Comparison of ENCODE assay signal across 8 cellular contexts in the genomic region with DNA sequence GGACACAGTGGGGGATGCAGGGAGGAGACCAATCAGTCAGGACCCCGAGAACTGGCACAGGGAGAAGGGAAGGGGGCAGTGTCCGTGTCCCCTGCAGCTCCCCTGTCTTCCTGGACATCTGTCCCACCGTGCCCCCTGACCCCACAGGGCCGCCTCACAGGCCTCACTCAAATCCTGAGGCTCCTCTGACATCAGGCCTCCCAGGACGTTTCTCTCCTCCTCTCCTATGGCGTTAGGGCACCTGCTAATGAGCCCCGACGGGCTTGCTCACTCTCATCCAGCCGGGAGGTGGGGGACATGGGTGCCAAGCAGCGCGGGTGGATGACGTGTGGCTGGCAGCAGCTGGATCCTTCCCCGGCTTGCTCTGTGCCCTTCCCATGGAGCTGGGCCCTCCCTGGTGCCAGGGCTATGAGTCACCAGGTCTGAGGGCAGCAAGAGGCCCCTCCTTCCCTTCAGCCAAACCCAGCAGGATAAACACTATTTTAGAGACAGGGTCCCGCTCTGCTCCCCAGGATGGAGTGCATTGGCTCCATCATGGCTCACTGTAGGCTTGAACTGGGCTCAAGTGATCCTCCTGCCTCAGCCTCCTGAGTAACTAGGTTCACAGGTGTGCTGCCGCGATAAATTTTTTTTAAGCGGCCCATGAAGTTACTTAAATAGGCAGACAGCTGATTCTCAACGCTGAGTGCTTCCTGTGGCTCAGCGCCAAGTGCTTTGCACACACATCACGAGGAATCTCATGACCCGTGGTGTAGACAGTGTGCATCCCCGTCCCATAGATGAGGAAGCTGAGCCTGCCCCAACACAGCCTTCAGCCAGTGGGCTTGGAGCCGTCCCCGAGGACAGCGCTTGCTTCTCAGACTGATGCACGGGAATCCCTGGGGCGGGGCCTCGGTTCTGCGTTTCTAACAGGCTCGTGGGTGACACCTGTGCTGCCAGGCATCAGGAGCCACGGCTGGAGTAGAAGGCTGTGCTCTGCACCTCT.
DNase-seq lines count a peak whose midpoint lies in the region; ATAC-seq and TF ChIP-seq lines count a peak whose summit lies in the region.

No MANE protein-coding gene starts in this region.

- no peak overlapping the region for H3K27ac Mint-ChIP-seq in endothelial cell (ENCODE audit: unreplicated experiment)

- H3K4me3 ChIP-seq in WERI-Rb-1 (ENCODE audit: low read depth, low read length) = no peak overlapping the region

- H3K36me3 ChIP-seq in WERI-Rb-1 = no peaks in the 10 kb centered on the region

- H3K4me1 Mint-ChIP-seq in endothelial cell (ENCODE audit: unreplicated experiment) = no peaks in the 10 kb centered on the region

- H3K36me3 Mint-ChIP-seq in endothelial cell (ENCODE audit: low read depth, unreplicated experiment) = peaks cover 1% of the 10 kb centered on the region

- H3K9me3 ChIP-seq in WERI-Rb-1 (ENCODE audit: severe bottlenecking) = peaks cover 8% of the 10 kb centered on the region

- H3K4me3 Mint-ChIP-seq in endothelial cell (ENCODE audit: unreplicated experiment) = no peak overlapping the region

- TF ChIP-seq CTCF in endothelial cell (IDR thresholded peaks at IDR 0.05; ENCODE audit: unreplicated experiment) (no peak), WERI-Rb-1 (IDR thresholded peaks at IDR 0.05; ENCODE audit: low read depth, low read length) (no peak)

- ATAC-seq in GM19035 (IDR thresholded peaks at IDR 0.05; ENCODE audit: unreplicated experiment) = no peak

- peak; percentile 64 for DNase-seq in DMS79 treated with DMSO at 0.1 percent for 48 hours (lab: John Stamatoyannopoulos, UW)
- peak; percentile 8 for DNase-seq in NCI-H446 treated with DMSO at 0.1 percent for 48 hours (lab: John Stamatoyannopoulos, UW)
- peak; percentile 68 for DNase-seq in fibroblast of gingiva (ENCODE audit: low read depth)
- DNase-seq in pons (ENCODE audit: low spot score) = peak; percentile 89
- DNase-seq in endothelial cell (ENCODE audit: low spot score) = no peak
- DNase-seq in WERI-Rb-1 = no peak
- DNase-seq in NCI-H128 (lab: John Stamatoyannopoulos, UW; ENCODE audit: unreplicated experiment) = no peak

- H3K9me3 Mint-ChIP-seq in endothelial cell (ENCODE audit: unreplicated experiment) = no peaks in the 10 kb centered on the region

- H3K27ac ChIP-seq in WERI-Rb-1 = no peak overlapping the region

- peaks cover 96% of the 10 kb centered on the region for H3K27me3 ChIP-seq in WERI-Rb-1 (ENCODE audit: insufficient read depth, low read depth, severe bottlenecking)

- peaks cover 7% of the 10 kb centered on the region for H3K27me3 Mint-ChIP-seq in endothelial cell (ENCODE audit: unreplicated experiment)

Comparison
In these comparisons a context has a peak if more than half of its experiments do, and no peak if none do; other contexts are left out.
1. DNase-seq: peak in DMS79 treated with DMSO at 0.1 percent for 48 hours (single experiment), NCI-H446 treated with DMSO at 0.1 percent for 48 hours (single experiment), fibroblast of gingiva (single experiment) and pons (single experiment); none in endothelial cell (single experiment), WERI-Rb-1 (single experiment) and NCI-H128 (single experiment).